In genomic region chr14:71629765-71630502, GRCh38 we compare ENCODE assay signal across 1 cellular context.
A peak's percentile ranks its signal among the peaks of the same experiment; 100 is the strongest.
TF ChIP-seq lines count a peak whose summit lies in the region.

No MANE protein-coding gene starts in this region.

TF ChIP-seq in SK-N-SH treated with all-trans-retinoic acid at 6 μM for 48 hours, 23 proteins besides CTCF, POLR2A, EP300 and RAD21 (continued from another document):
- TF ChIP-seq POU6F1 (CRISPR knock-in tag; IDR thresholded peaks at IDR 0.05; ENCODE audit: borderline replicate concordance, low read depth) (no peak), CREB5 (CRISPR knock-in tag; IDR thresholded peaks at IDR 0.05; ENCODE audit: low read depth) (peak; percentile 38; the same call in 1 of the 2 replicates), TSHZ2 (CRISPR knock-in tag; IDR thresholded peaks at IDR 0.05) (peak; percentile 49), RARB (CRISPR knock-in tag; IDR thresholded peaks at IDR 0.05) (no peak), TOX (CRISPR knock-in tag; IDR thresholded peaks at IDR 0.05; ENCODE audit: borderline replicate concordance) (peak; percentile 42; the same call in 1 of the 2 replicates), ISL1 (CRISPR knock-in tag; IDR thresholded peaks at IDR 0.05) (peak; percentile 90), TCF4 (CRISPR knock-in tag; IDR thresholded peaks at IDR 0.05; ENCODE audit: borderline replicate concordance) (peak; percentile 83), ZC3H10 (CRISPR knock-in tag; IDR thresholded peaks at IDR 0.05) (0 out of 2 replicates have a peak, but pooled peaks have one; percentile 31), OSR1 (CRISPR knock-in tag; IDR thresholded peaks at IDR 0.05) (no peak), ESRRG (CRISPR knock-in tag; IDR thresholded peaks at IDR 0.05) (no peak), ZFP3 (CRISPR knock-in tag; IDR thresholded peaks at IDR 0.05) (no peak), ARNTL (CRISPR knock-in tag; IDR thresholded peaks at IDR 0.05; ENCODE audit: borderline replicate concordance, low read depth) (no peak)
